In the genomic region with DNA sequence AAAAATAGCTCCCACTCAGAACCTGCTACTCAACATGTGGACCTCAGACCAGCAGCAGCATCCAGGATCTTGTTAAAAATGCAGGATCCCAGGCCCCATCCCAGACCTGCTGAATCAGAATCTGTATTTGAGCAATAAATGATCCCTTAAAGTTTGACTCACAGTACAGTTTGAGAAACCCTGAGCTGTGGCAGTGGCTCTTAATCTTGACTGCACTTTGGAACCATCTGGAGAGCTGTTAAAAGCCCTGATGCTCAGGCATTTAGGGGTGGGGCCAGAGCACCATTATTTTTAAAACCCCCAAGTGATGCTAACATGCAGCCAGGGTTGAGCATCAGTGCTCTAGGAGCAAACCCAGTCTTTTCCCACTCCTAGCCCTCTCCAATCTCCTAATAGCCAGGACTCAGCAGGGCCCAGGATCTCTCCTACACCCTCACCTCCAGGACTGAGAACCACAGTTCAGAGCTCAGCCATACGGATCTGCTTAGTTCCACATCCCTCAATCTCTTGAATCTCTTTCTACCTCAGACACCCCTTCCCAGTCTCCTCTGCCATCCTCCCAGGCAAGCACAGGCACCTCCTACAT, we compare ENCODE assay signal across 2 cellular contexts.
TF ChIP-seq lines count a peak whose summit lies in the region.

No MANE protein-coding gene starts in this region.

TF ChIP-seq in HEK293, 187 proteins besides CTCF, POLR2A, EP300 and RAD21:
- TF ChIP-seq GLIS1 (tag by site-specific recombination; IDR thresholded peaks at IDR 0.05) (0 out of 2 replicates have a peak, but pooled peaks have one; percentile 8), ZNF114 (tag by site-specific recombination; IDR thresholded peaks at IDR 0.05) (no peak)
TF ChIP-seq in HEK293: peak in this region for 1.

TF ChIP-seq in GM12878, 131 proteins besides CTCF, POLR2A, EP300 and RAD21:
- TF ChIP-seq, protein P1, sequence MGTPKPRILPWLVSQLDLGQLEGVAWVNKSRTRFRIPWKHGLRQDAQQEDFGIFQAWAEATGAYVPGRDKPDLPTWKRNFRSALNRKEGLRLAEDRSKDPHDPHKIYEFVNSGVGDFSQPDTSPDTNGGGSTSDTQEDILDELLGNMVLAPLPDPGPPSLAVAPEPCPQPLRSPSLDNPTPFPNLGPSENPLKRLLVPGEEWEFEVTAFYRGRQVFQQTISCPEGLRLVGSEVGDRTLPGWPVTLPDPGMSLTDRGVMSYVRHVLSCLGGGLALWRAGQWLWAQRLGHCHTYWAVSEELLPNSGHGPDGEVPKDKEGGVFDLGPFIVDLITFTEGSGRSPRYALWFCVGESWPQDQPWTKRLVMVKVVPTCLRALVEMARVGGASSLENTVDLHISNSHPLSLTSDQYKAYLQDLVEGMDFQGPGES (IDR thresholded peaks at IDR 0.05), result no peak
- TF ChIP-seq SUPT20H (IDR thresholded peaks at IDR 0.05; ENCODE audit: borderline replicate concordance, control insufficient read depth, low read depth, low read length) (no peak), POLR2AphosphoS5 (IDR thresholded peaks at IDR 0.05; ENCODE audit: low read length) (peak; percentile 53; the same call in 1 of the 2 replicates), ZNF207 (IDR thresholded peaks at IDR 0.05; ENCODE audit: borderline replicate concordance) (no peak), NR2C1 (IDR thresholded peaks at IDR 0.05) (no peak), ZNF217 (IDR thresholded peaks at IDR 0.05) (no peak), NFYA (IDR thresholded peaks at IDR 0.05; ENCODE audit: borderline replicate concordance, low read depth, low read length) (no peak), WRNIP1 (IDR thresholded peaks at IDR 0.05; ENCODE audit: borderline replicate concordance, low read depth, low read length) (no peak), NFXL1 (IDR thresholded peaks at IDR 0.05; ENCODE audit: borderline replicate concordance) (no peak), BACH1 (IDR thresholded peaks at IDR 0.05; ENCODE audit: borderline replicate concordance) (0 out of 2 replicates have a peak, but pooled peaks have one; percentile 17), CHD1 (IDR thresholded peaks at IDR 0.05; ENCODE audit: low read depth, low read length) (no peak), HCFC1 (IDR thresholded peaks at IDR 0.05; ENCODE audit: low read length) (no peak), CHD2 (IDR thresholded peaks at IDR 0.05; ENCODE audit: borderline replicate concordance, low read depth, low read length) (no peak), ZSCAN29 (IDR thresholded peaks at IDR 0.05) (no peak)
- TF ChIP-seq, protein P2, sequence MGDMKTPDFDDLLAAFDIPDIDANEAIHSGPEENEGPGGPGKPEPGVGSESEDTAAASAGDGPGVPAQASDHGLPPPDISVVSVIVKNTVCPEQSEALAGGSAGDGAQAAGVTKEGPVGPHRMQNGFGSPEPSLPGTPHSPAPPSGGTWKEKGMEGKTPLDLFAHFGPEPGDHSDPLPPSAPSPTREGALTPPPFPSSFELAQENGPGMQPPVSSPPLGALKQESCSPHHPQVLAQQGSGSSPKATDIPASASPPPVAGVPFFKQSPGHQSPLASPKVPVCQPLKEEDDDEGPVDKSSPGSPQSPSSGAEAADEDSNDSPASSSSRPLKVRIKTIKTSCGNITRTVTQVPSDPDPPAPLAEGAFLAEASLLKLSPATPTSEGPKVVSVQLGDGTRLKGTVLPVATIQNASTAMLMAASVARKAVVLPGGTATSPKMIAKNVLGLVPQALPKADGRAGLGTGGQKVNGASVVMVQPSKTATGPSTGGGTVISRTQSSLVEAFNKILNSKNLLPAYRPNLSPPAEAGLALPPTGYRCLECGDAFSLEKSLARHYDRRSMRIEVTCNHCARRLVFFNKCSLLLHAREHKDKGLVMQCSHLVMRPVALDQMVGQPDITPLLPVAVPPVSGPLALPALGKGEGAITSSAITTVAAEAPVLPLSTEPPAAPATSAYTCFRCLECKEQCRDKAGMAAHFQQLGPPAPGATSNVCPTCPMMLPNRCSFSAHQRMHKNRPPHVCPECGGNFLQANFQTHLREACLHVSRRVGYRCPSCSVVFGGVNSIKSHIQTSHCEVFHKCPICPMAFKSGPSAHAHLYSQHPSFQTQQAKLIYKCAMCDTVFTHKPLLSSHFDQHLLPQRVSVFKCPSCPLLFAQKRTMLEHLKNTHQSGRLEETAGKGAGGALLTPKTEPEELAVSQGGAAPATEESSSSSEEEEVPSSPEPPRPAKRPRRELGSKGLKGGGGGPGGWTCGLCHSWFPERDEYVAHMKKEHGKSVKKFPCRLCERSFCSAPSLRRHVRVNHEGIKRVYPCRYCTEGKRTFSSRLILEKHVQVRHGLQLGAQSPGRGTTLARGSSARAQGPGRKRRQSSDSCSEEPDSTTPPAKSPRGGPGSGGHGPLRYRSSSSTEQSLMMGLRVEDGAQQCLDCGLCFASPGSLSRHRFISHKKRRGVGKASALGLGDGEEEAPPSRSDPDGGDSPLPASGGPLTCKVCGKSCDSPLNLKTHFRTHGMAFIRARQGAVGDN (IDR thresholded peaks at IDR 0.05), result 0 out of 2 replicates have a peak, but pooled peaks have one; percentile 17
- TF ChIP-seq, protein P3, sequence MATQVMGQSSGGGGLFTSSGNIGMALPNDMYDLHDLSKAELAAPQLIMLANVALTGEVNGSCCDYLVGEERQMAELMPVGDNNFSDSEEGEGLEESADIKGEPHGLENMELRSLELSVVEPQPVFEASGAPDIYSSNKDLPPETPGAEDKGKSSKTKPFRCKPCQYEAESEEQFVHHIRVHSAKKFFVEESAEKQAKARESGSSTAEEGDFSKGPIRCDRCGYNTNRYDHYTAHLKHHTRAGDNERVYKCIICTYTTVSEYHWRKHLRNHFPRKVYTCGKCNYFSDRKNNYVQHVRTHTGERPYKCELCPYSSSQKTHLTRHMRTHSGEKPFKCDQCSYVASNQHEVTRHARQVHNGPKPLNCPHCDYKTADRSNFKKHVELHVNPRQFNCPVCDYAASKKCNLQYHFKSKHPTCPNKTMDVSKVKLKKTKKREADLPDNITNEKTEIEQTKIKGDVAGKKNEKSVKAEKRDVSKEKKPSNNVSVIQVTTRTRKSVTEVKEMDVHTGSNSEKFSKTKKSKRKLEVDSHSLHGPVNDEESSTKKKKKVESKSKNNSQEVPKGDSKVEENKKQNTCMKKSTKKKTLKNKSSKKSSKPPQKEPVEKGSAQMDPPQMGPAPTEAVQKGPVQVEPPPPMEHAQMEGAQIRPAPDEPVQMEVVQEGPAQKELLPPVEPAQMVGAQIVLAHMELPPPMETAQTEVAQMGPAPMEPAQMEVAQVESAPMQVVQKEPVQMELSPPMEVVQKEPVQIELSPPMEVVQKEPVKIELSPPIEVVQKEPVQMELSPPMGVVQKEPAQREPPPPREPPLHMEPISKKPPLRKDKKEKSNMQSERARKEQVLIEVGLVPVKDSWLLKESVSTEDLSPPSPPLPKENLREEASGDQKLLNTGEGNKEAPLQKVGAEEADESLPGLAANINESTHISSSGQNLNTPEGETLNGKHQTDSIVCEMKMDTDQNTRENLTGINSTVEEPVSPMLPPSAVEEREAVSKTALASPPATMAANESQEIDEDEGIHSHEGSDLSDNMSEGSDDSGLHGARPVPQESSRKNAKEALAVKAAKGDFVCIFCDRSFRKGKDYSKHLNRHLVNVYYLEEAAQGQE (IDR thresholded peaks at IDR 0.05; ENCODE audit: low read depth, low read length), result no peak
